ENCODE assay signal across 8 cellular contexts in genomic region chr20:50987493-50988210, GRCh38. TPM values are rescaled to one million over a fixed set of nuclear protein-coding genes. Genes with fewer than 3 reads are reported as not detected.
DNase-seq lines count a peak whose midpoint lies in the region; ATAC-seq, FAIRE-seq and TF ChIP-seq lines count a peak whose summit lies in the region.

No MANE protein-coding gene starts in this region.

- H3K36me3 ChIP-seq in ACC112 (ENCODE audit: insufficient read depth, low read length) (no peaks in the 10 kb centered on the region), prostate gland (no peaks in the 10 kb centered on the region)

- DNase-seq in GM18507 (ENCODE audit: extremely low spot score, insufficient read length, low read depth): peak; percentile 33
- DNase-seq in NCI-H1105 (lab: John Stamatoyannopoulos, UW): peak; percentile 57
- DNase-seq in activated naive CD4-positive, alpha-beta T cell treated with anti-CD3 and anti-CD28 coated beads, Interleukin-2, amount 10 ng/mL, durations not matched to agents 7 days and 5 days: peak; percentile 71
- DNase-seq in glomerular visceral epithelial cell (ENCODE audit: extremely low spot score): peak; percentile 92
- DNase-seq in prostate gland (ENCODE audit: low spot score): peak; percentile 82

- no peaks in the 10 kb centered on the region for H3K36me3 Mint-ChIP-seq in activated naive CD4-positive, alpha-beta T cell treated with anti-CD3 and anti-CD28 coated beads, Interleukin-2, amount 10 ng/mL, durations not matched to agents 7 days and 5 days

- WGBS in prostate gland: 5% methylated on average over 13 of the region's 13 CpGs

- no peaks in the 10 kb centered on the region for H3K27me3 ChIP-seq in ACC112 (ENCODE audit: insufficient read depth, low read length)
- no peaks in the 10 kb centered on the region for H3K27me3 ChIP-seq in prostate gland (replicated peaks; ENCODE audit: insufficient read depth)

- no peak overlapping the region for H3K27ac Mint-ChIP-seq in activated naive CD4-positive, alpha-beta T cell treated with anti-CD3 and anti-CD28 coated beads, Interleukin-2, amount 10 ng/mL, durations not matched to agents 7 days and 5 days

- TF ChIP-seq POLR2A in prostate gland (IDR thresholded peaks at IDR 0.05): no peak

- no peak overlapping the region for H3K4me3 Mint-ChIP-seq in activated naive CD4-positive, alpha-beta T cell treated with anti-CD3 and anti-CD28 coated beads, Interleukin-2, amount 10 ng/mL, durations not matched to agents 7 days and 5 days

- peak; percentile 69 to 95 (median 80) for TF ChIP-seq CTCF in prostate gland (IDR thresholded peaks at IDR 0.05)

- peak; percentile 82 for FAIRE-seq in GM18507 (lab: Jason Lieb, UNC)

- H3K9me3 ChIP-seq in prostate gland: no peaks in the 10 kb centered on the region

- H3K27ac ChIP-seq in ACC112 (ENCODE audit: low read depth, low read length) (no peak overlapping the region), prostate gland (peak overlapping the region in 1 of 2 donors; percentile 17)

- ATAC-seq in SK-N-SH treated with all-trans-retinoic acid at 6 μM for 48 hours: peak; percentile 98
- ATAC-seq in GM21528 (IDR thresholded peaks at IDR 0.05; ENCODE audit: low FRiP score, unreplicated experiment): no peak

- no peak overlapping the region for H3K4me3 ChIP-seq in ACC112 (ENCODE audit: low read depth, low read length)
- no peak overlapping the region for H3K4me3 ChIP-seq in prostate gland

- H3K27me3 Mint-ChIP-seq in activated naive CD4-positive, alpha-beta T cell treated with anti-CD3 and anti-CD28 coated beads, Interleukin-2, amount 10 ng/mL, durations not matched to agents 7 days and 5 days: peaks cover 49% of the 10 kb centered on the region

- no peaks in the 10 kb centered on the region for H3K79me2 ChIP-seq in ACC112 (ENCODE audit: control insufficient read depth, insufficient read depth, low read length, unreplicated experiment)

- intact Hi-C loops in prostate gland (cut with DNase I): loop anchor here (2.0 to 10.0 kb wide), 4 partner anchors 319 to 1097 kb away; no protein-coding TSS in a partner anchor

- H3K4me1 ChIP-seq in ACC112 (ENCODE audit: control insufficient read depth, insufficient read depth, low read length, unreplicated experiment): peaks cover 2% of the 10 kb centered on the region
- no peaks in the 10 kb centered on the region for H3K4me1 ChIP-seq in prostate gland (replicated peaks)

- CTCF ChIA-PET in activated naive CD4-positive, alpha-beta T cell treated with anti-CD3 and anti-CD28 coated beads, Interleukin-2, amount 10 ng/mL, durations not matched to agents 7 days and 5 days (lab: Charles Lee): interaction anchor here (0.6 to 11.1 kb wide), 31 partner anchors 9 to 713 kb away, joined by 3 to 151 read pairs (median 4); partner anchors contain the start of gene BCAS4

- no peaks in the 10 kb centered on the region for H3K9me3 Mint-ChIP-seq in activated naive CD4-positive, alpha-beta T cell treated with anti-CD3 and anti-CD28 coated beads, Interleukin-2, amount 10 ng/mL, durations not matched to agents 7 days and 5 days

- H2AFZ ChIP-seq in ACC112 (ENCODE audit: low read length, unreplicated experiment): peak overlapping the region; percentile 61

- H3K4me1 Mint-ChIP-seq in activated naive CD4-positive, alpha-beta T cell treated with anti-CD3 and anti-CD28 coated beads, Interleukin-2, amount 10 ng/mL, durations not matched to agents 7 days and 5 days: no peaks in the 10 kb centered on the region

TF ChIP-seq in SK-N-SH treated with all-trans-retinoic acid at 6 μM for 48 hours, 23 proteins besides CTCF, POLR2A, EP300 and RAD21:
- TF ChIP-seq ESRRG (CRISPR knock-in tag; IDR thresholded peaks at IDR 0.05) (no peak), CREB5 (CRISPR knock-in tag; IDR thresholded peaks at IDR 0.05; ENCODE audit: low read depth) (no peak)

RNA-seq across cellular contexts. Expression of gene MOCS3, which starts 29.0 kb away (rescaled TPM):
- 1 to 10 TPM; 6.6 to 7.9 TPM for total RNA-seq in prostate gland

RNA-seq across cellular contexts. Expression of gene DPM1, which starts 29.3 kb away (rescaled TPM):
- 10 to 100 TPM; 31.6 to 61.6 TPM for total RNA-seq in prostate gland

RNA-seq across cellular contexts. Expression of gene KCNG1, which starts 35.3 kb away (rescaled TPM):
- 10 to 100 TPM in 1 of 2 donors, 1 to 10 TPM in 1; 6.8 to 57.9 TPM for total RNA-seq in prostate gland

RNA-seq across cellular contexts. Expression of gene ADNP, which starts 56.4 kb away (rescaled TPM):
- 10 to 100 TPM; 46.8 to 84.7 TPM for total RNA-seq in prostate gland

Comparison
In these comparisons a context has a peak if more than half of its experiments do, and no peak if none do; other contexts are left out.
1. DNase-seq: peak in every context shown above with its lines; median percentile 92 in glomerular visceral epithelial cell; 82 in prostate gland; 71 in activated naive CD4-positive, alpha-beta T cell treated with anti-CD3 and anti-CD28 coated beads, Interleukin-2, amount 10 ng/mL, durations not matched to agents 7 days and 5 days; 57 in NCI-H1105; 33 in GM18507.